Comparison of ENCODE assay signal across 8 cellular contexts in the genomic region with DNA sequence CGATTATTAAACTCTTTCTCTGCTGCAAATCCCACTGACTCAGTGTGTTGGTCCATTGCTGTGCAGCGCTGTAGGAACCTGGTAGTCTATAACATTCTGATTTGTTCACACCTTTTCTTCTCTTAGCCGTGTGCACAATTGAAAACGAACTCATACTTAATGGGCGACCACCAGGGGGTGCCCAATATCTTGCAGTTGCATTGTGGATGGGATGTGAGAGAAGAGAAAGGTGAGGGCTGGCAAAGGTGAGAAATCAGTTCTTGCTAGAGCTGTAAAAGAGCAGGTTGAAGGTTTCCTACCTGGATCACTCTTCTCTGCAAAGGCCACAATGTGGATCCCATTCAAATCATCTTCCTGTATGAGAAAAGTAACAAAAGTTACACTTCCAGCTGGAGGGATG. TPM values are rescaled to one million over a fixed set of nuclear protein-coding genes. Genes with fewer than 3 reads are reported as not detected.
DNase-seq lines count a peak whose midpoint lies in the region; ATAC-seq and TF ChIP-seq lines count a peak whose summit lies in the region.

No MANE protein-coding gene starts in this region.

- H3K79me2 ChIP-seq in Loucy (ENCODE audit: insufficient read depth, low read length): no peaks in the 10 kb centered on the region

- H3K9me2 ChIP-seq in Loucy (replicated peaks; ENCODE audit: low read depth, low read length): no peaks in the 10 kb centered on the region

- no peak overlapping the region for H3K9ac ChIP-seq in Loucy (ENCODE audit: low read depth, low read length, poor library complexity, severe bottlenecking)

- peak; percentile 29 for DNase-seq in NCI-H345 (lab: John Stamatoyannopoulos, UW)
- DNase-seq in NCI-H345 treated with DMSO at 0.1 percent for 48 hours (lab: John Stamatoyannopoulos, UW; ENCODE audit: unreplicated experiment): no peak
- DNase-seq in amniotic epithelial cell (ENCODE audit: low read depth): peak; percentile 49
- DNase-seq in left colon: peak in 1 of 2 donors; percentile 59
- DNase-seq in type B pancreatic cell (ENCODE audit: extremely low spot score, unreplicated experiment): no peak
- DNase-seq in GOT3 (lab: John Stamatoyannopoulos, UW): no peak

- H3K4me1 ChIP-seq in Loucy (ENCODE audit: insufficient read depth, low read length, poor library complexity, severe bottlenecking): peaks cover 7% of the 10 kb centered on the region

- H3K27me3 Mint-ChIP-seq in type B pancreatic cell: peaks cover 6% of the 10 kb centered on the region

- no peaks in the 10 kb centered on the region for H3F3A ChIP-seq in Loucy (ENCODE audit: low read depth)

- H3K36me3 Mint-ChIP-seq in type B pancreatic cell: no peaks in the 10 kb centered on the region

- H3K9me3 ChIP-seq in Loucy (ENCODE audit: insufficient read depth, low read depth, low read length): no peaks in the 10 kb centered on the region

- TF ChIP-seq CTCF in Loucy (conservative IDR thresholded peaks at IDR 0.05; ENCODE audit: low read length) (peak; percentile 82), type B pancreatic cell (conservative IDR thresholded peaks at IDR 0.05) (peak; percentile 71)

- H3K9me3 Mint-ChIP-seq in type B pancreatic cell: peaks cover 11% of the 10 kb centered on the region

- no peak overlapping the region for H3K4me3 ChIP-seq in Loucy (ENCODE audit: low read length, poor library complexity, severe bottlenecking)

- intact Hi-C loops in left colon (cut with DNase I, micrococcal nuclease): loop anchor here in 1 of 2 donors (5.0 kb wide), 1 partner anchor 45 kb away; no protein-coding TSS in a partner anchor

- H2AFZ ChIP-seq in Loucy (ENCODE audit: low read length): no peak overlapping the region

- no peaks in the 10 kb centered on the region for H3K36me3 ChIP-seq in Loucy (ENCODE audit: insufficient read depth, low read length)

- H3K4me2 ChIP-seq in Loucy (ENCODE audit: low read depth, low read length, poor library complexity, severe bottlenecking): no peak overlapping the region

- no peaks in the 10 kb centered on the region for H3K27me3 ChIP-seq in Loucy (ENCODE audit: insufficient read depth, low read length, poor library complexity, severe bottlenecking)

- no peaks in the 10 kb centered on the region for H4K20me1 ChIP-seq in Loucy (ENCODE audit: insufficient read depth, low read length, poor library complexity, severe bottlenecking)

- ATAC-seq in left colon (peak; percentile 36), GM19467 (IDR thresholded peaks at IDR 0.05; ENCODE audit: unreplicated experiment) (no peak)

- H3K4me3 Mint-ChIP-seq in type B pancreatic cell: peak overlapping the region; percentile 64

- H3K27ac Mint-ChIP-seq in type B pancreatic cell: peak overlapping the region; percentile 70

- peaks cover 20% of the 10 kb centered on the region for H3K4me1 Mint-ChIP-seq in type B pancreatic cell (ENCODE audit: unreplicated experiment)

RNA-seq across cellular contexts. Expression of a gene that starts 51.0 kb away (rescaled TPM):
- total RNA-seq in left colon (1 to 10 TPM in 1 of 2 donors, under 1 TPM in 1; 0.46 to 6.6 TPM), type B pancreatic cell (ENCODE audit: low replicate concordance) (0.14 TPM in 1 of 2 replicates, not detected in the other)

Comparison
In these comparisons a context has a peak if more than half of its experiments do, and no peak if none do; other contexts are left out.
1. DNase-seq: peak in NCI-H345 (single experiment) and amniotic epithelial cell (single experiment); none in NCI-H345 treated with DMSO at 0.1 percent for 48 hours (single experiment), type B pancreatic cell (single experiment) and GOT3 (single experiment).